In genomic region chr17:38624782-38625355, GRCh38 we compare ENCODE assay signal across 8 cellular contexts. TPM values are rescaled to one million over a fixed set of nuclear protein-coding genes. Genes with fewer than 3 reads are reported as not detected.
DNase-seq lines count a peak whose midpoint lies in the region; ATAC-seq, FAIRE-seq and TF ChIP-seq lines count a peak whose summit lies in the region.
"Not testable (repeated sequence)": the region's sequence is repeated elsewhere in the genome, so short reads cannot be mapped to it uniquely, and the experiment has no call there.

No MANE protein-coding gene starts in this region.

- H3K4me1 ChIP-seq in A549 = not testable (repeated sequence)

- H3K4me3 ChIP-seq in A549 = not testable (repeated sequence)

- not testable (repeated sequence) for H3K36me3 Mint-ChIP-seq in activated CD8-positive, alpha-beta memory T cell treated with anti-CD3 and anti-CD28 coated beads, Interleukin-2, amount 10 ng/mL, durations not matched to agents 7 days and 5 days

- not testable (repeated sequence) for FAIRE-seq in A549 (lab: Jason Lieb, UNC); GM12891 (lab: Jason Lieb, UNC)

- H3K9me3 Mint-ChIP-seq in activated CD8-positive, alpha-beta memory T cell treated with anti-CD3 and anti-CD28 coated beads, Interleukin-2, amount 10 ng/mL, durations not matched to agents 7 days and 5 days (ENCODE audit: low read depth) = not testable (repeated sequence)

- H3K9me3 ChIP-seq in A549 = not testable (repeated sequence)

- peaks cover 11% of the 10 kb centered on the region for H3K4me1 Mint-ChIP-seq in activated CD8-positive, alpha-beta memory T cell treated with anti-CD3 and anti-CD28 coated beads, Interleukin-2, amount 10 ng/mL, durations not matched to agents 7 days and 5 days

- not testable (repeated sequence) for TF ChIP-seq EP300 in A549 (IDR thresholded peaks at IDR 0.05)

- not testable (repeated sequence) for DNase-seq in A549 (ENCODE audit: low read depth in 1 of 2, low spot score in 1 of 2); GM12891 (ENCODE audit: insufficient read length, low spot score)
- DNase-seq in NCI-H526 treated with DMSO at 0.1 percent for 48 hours (lab: John Stamatoyannopoulos, UW) (peak; percentile 25), left lobe of liver (ENCODE audit: low spot score) (peak; percentile 6)
- peak; percentile 75 for DNase-seq in activated CD8-positive, alpha-beta memory T cell treated with anti-CD3 and anti-CD28 coated beads, Interleukin-2, amount 10 ng/mL, durations not matched to agents 7 days and 5 days

- TF ChIP-seq CTCF in A549 (IDR thresholded peaks at IDR 0.05) = not testable (repeated sequence)

- not testable (repeated sequence) for ATAC-seq in A549, left lobe of liver
- ATAC-seq in GM19452 (IDR thresholded peaks at IDR 0.05; ENCODE audit: unreplicated experiment) (peak; percentile 71), GM21737 (IDR thresholded peaks at IDR 0.05; ENCODE audit: unreplicated experiment) (peak; percentile 66), HG03095 (IDR thresholded peaks at IDR 0.05; ENCODE audit: unreplicated experiment) (peak; percentile 73)
- ATAC-seq in activated CD8-positive, alpha-beta memory T cell treated with anti-CD3 and anti-CD28 coated beads, Interleukin-2, amount 10 ng/mL, durations not matched to agents 7 days and 5 days = peak; percentile 73

- H3K27ac Mint-ChIP-seq in activated CD8-positive, alpha-beta memory T cell treated with anti-CD3 and anti-CD28 coated beads, Interleukin-2, amount 10 ng/mL, durations not matched to agents 7 days and 5 days = peak overlapping the region; percentile 59

- POLR2A ChIA-PET in A549 (lab: Yijun Ruan, JAX) = not testable (repeated sequence)

- H3K27me3 Mint-ChIP-seq in activated CD8-positive, alpha-beta memory T cell treated with anti-CD3 and anti-CD28 coated beads, Interleukin-2, amount 10 ng/mL, durations not matched to agents 7 days and 5 days = peaks cover 56% of the 10 kb centered on the region

- H3K4me3 Mint-ChIP-seq in activated CD8-positive, alpha-beta memory T cell treated with anti-CD3 and anti-CD28 coated beads, Interleukin-2, amount 10 ng/mL, durations not matched to agents 7 days and 5 days = peak overlapping the region; percentile 66

- CTCF ChIA-PET in A549 (lab: Yijun Ruan, JAX) = interaction anchor here (1.0 to 1.8 kb wide), 6 partner anchors 8 to 67 kb away, joined by 3 to 5 read pairs (median 4); no protein-coding TSS in a partner anchor
- CTCF ChIA-PET in activated CD8-positive, alpha-beta memory T cell treated with anti-CD3 and anti-CD28 coated beads, Interleukin-2, amount 10 ng/mL, durations not matched to agents 7 days and 5 days (lab: Charles Lee) = interaction anchor here (0.8 to 2.4 kb wide), 6 partner anchors 8 to 67 kb away, joined by 3 to 12 read pairs (median 4); partner anchors contain the start of gene SRCIN1

- H3K4me2 ChIP-seq in A549 = peak overlapping the region; percentile 50

- not testable (repeated sequence) for H3K27ac ChIP-seq in A549

- 50% methylated on average over 14 of the region's 14 CpGs for WGBS in A549 (ENCODE audit: missing lambda C conversion rate)

- not testable (repeated sequence) for TF ChIP-seq RAD21 in A549 (conservative IDR thresholded peaks at IDR 0.05 in 1 of 2, IDR thresholded peaks at IDR 0.05 in 1 of 2)

- not testable (repeated sequence) for TF ChIP-seq POLR2A in A549 (IDR thresholded peaks at IDR 0.05; ENCODE audit: low read length); GM12891 (IDR thresholded peaks at IDR 0.05; ENCODE audit: low read depth, low read length)

TF ChIP-seq in A549, 52 proteins besides CTCF, POLR2A, EP300 and RAD21:
- peak; percentile 71 to 85; a peak in 3 of 4 replicates for TF ChIP-seq CEBPB (IDR thresholded peaks at IDR 0.05)

TF ChIP-seq in GM12891, 5 proteins besides CTCF, POLR2A, EP300 and RAD21:
- TF ChIP-seq SPI1 (IDR thresholded peaks at IDR 0.05; ENCODE audit: low read depth, low read length) (peak; percentile 49; the same call in 1 of the 2 replicates), POU2F2 (IDR thresholded peaks at IDR 0.05; ENCODE audit: low read depth, low read length) (peak; percentile 47), PAX5 (IDR thresholded peaks at IDR 0.05; ENCODE audit: insufficient read depth, low read length, severe bottlenecking) (peak; percentile 64)

RNA-seq across cellular contexts. Expression of gene SRCIN1, which starts 19.1 kb away (rescaled TPM):
- polyA plus RNA-seq in A549 (2011; rRNA removed) (1.3 and 1.4 TPM in 2 replicates), A549 (2017; fragmentation: RNase III; extraction: RNeasy Plus Mini Kit Qiagen cat#74134 plus additional on column Dnase treatment) (2.1 to 3.4 TPM (median 2.6 TPM) in 3 replicates)
- polyA plus RNA-seq in A549 (2012; cell fraction: cytosol; rRNA removed) = 1.9 and 2.0 TPM in 2 replicates
- polyA plus RNA-seq in A549 (2012; cell fraction: nucleus; rRNA removed) = 8.0 and 16.8 TPM in 2 replicates
- polyA minus RNA-seq in A549 (2011; rRNA and poly(A)+ RNA removed) = 1.2 and 2.1 TPM in 2 replicates
- polyA plus RNA-seq in GM12891 (2012; ENCODE audit: low read depth, missing spikeins) = 0.24 TPM
- under 1 TPM; 0.26 to 0.30 TPM for total RNA-seq in activated CD8-positive, alpha-beta memory T cell treated with anti-CD3 and anti-CD28 coated beads, Interleukin-2, amount 10 ng/mL, durations not matched to agents 7 days and 5 days
- 19.3 TPM for total RNA-seq in left lobe of liver

RNA-seq across cellular contexts. Expression of gene EPOP, which starts 49.9 kb away (rescaled TPM):
- polyA plus RNA-seq in A549 (2011; rRNA removed) (4.6 and 5.1 TPM in 2 replicates), A549 (2017; fragmentation: RNase III; extraction: RNeasy Plus Mini Kit Qiagen cat#74134 plus additional on column Dnase treatment) (11.2 to 12.3 TPM (median 12.1 TPM) in 3 replicates)
- 6.0 and 8.6 TPM in 2 replicates for polyA plus RNA-seq in A549 (2012; cell fraction: cytosol; rRNA removed)
- 5.4 and 6.3 TPM in 2 replicates for polyA plus RNA-seq in A549 (2012; cell fraction: nucleus; rRNA removed)
- polyA minus RNA-seq in A549 (2011; rRNA and poly(A)+ RNA removed) = 4.1 and 4.2 TPM in 2 replicates
- 6.8 TPM for polyA plus RNA-seq in GM12891 (2012; ENCODE audit: low read depth, missing spikeins)
- 10 to 100 TPM; 10.4 to 20.1 TPM for total RNA-seq in activated CD8-positive, alpha-beta memory T cell treated with anti-CD3 and anti-CD28 coated beads, Interleukin-2, amount 10 ng/mL, durations not matched to agents 7 days and 5 days
- 2.7 TPM for total RNA-seq in left lobe of liver

Comparison
In these comparisons a context has a peak if more than half of its experiments do, and no peak if none do; other contexts are left out.
1. RNA of gene SRCIN1, which starts 19.1 kb away (total RNA-seq): 19.3 TPM in left lobe of liver (single experiment); 0.26 to 0.30 TPM in activated CD8-positive, alpha-beta memory T cell treated with anti-CD3 and anti-CD28 coated beads, Interleukin-2, amount 10 ng/mL, durations not matched to agents 7 days and 5 days; every median in the first group is over 10 times any median in the second.